In genomic region chr6:157089851-157090250, GRCh38 we compare ENCODE assay signal across 19 cellular contexts.
DNase-seq lines count a peak whose midpoint lies in the region; ATAC-seq, FAIRE-seq and TF ChIP-seq lines count a peak whose summit lies in the region.
"Had no signal": no experiment of that assay in that cellular context is flagged by ENCODE, and none has a peak within 500 bp of the region (broad histone marks: within the 10 kb centered on the region; RNA-seq: fewer than 3 reads in every experiment).

No MANE protein-coding gene starts in this region.

- H3K27ac ChIP-seq in fibroblast of lung (ENCODE audit: insufficient read depth, low read length): peak overlapping the region; percentile 16
- H3K27ac ChIP-seq in OCI-LY7 (ENCODE audit: low read depth, low read length, poor library complexity, severe bottlenecking): no peak overlapping the region
- H3K27ac ChIP-seq: left ventricle myocardium inferior had no signal

- H3K9me3 ChIP-seq in T-helper 17 cell (ENCODE audit: control insufficient read depth, low read length, poor library complexity, severe bottlenecking) (no peaks in the 10 kb centered on the region), fibroblast of lung (ENCODE audit: control insufficient read depth, insufficient read depth, low read depth, low read length) (no peaks in the 10 kb centered on the region), OCI-LY7 (ENCODE audit: low read length) (no peaks in the 10 kb centered on the region)
- H3K9me3 ChIP-seq: left ventricle myocardium inferior had no signal

- peak; percentile 44 for DNase-seq in GM04503 (ENCODE audit: low read depth)
- DNase-seq in T-helper 17 cell: no peak
- DNase-seq in fibroblast of lung (ENCODE audit: low read depth in 2 of 2): no peak
- no peak for DNase-seq in OCI-LY7 (ENCODE audit: low spot score)
- DNase-seq in GM12892 (ENCODE audit: insufficient read length): no peak
- DNase-seq in COLO829 (ENCODE audit: low spot score): no peak
- DNase-seq in activated CD8-positive, alpha-beta memory T cell treated with anti-CD3 and anti-CD28 coated beads, Interleukin-2, amount 50 U/mL, for 4 hours: no peak
- DNase-seq: activated CD4-positive, alpha-beta T cell treated with anti-CD3 and anti-CD28 coated beads, Interleukin-2, amount 50 U/mL, for 1 hour; activated CD8-positive, alpha-beta memory T cell treated with anti-CD3 and anti-CD28 coated beads, Interleukin-2, amount 50 U/mL, for 48 hours; activated gamma-delta T cell; CD4-positive, alpha-beta T cell; KG1; left ventricle myocardium inferior; NCI-H748 treated with DMSO at 0.1 percent for 48 hours; nucleus accumbens; stimulated activated CD4-positive, alpha-beta T cell treated with anti-CD3 and anti-CD28 coated beads, Interleukin-12 subunit alpha, Interleukin-12 subunit beta, amount 100 ng/mL, for 4 hours had no signal

- no peak overlapping the region for H3K4me3 ChIP-seq in fibroblast of lung (replicated peaks in 1 of 4; ENCODE audit: control extremely low read depth in 1 of 4, insufficient read depth in 1 of 4, low read depth in 3 of 4, low read length in 4 of 4)
- H3K4me3 ChIP-seq in OCI-LY7 (ENCODE audit: low read depth, low read length, poor library complexity, severe bottlenecking): no peak overlapping the region
- H3K4me3 ChIP-seq: left ventricle myocardium inferior had no signal

- H3K4me1 Mint-ChIP-seq in T-helper 17 cell (peaks cover 31% of the 10 kb centered on the region), nephron (peaks cover 49% of the 10 kb centered on the region)

- no TSS peak for BruUV-seq in OCI-LY7 (replicated peaks; lab: Mats Ljungman, UMichigan)

- ATAC-seq in T-helper 17 cell: no peak

- peaks cover 10% of the 10 kb centered on the region for H3K36me3 Mint-ChIP-seq in T-helper 17 cell (ENCODE audit: low read depth)
- peaks cover 59% of the 10 kb centered on the region for H3K36me3 Mint-ChIP-seq in nephron (ENCODE audit: low read depth)

- H4K20me1 ChIP-seq in fibroblast of lung (ENCODE audit: control insufficient read depth, extremely low read depth, insufficient read depth, low read length) (no peaks in the 10 kb centered on the region), OCI-LY7 (ENCODE audit: insufficient read depth, low read length) (no peaks in the 10 kb centered on the region)

- FAIRE-seq in GM12892 (lab: Jason Lieb, UNC): no peak

- H2AFZ ChIP-seq in fibroblast of lung (ENCODE audit: low read length): no peak overlapping the region
- no peak overlapping the region for H2AFZ ChIP-seq in OCI-LY7 (ENCODE audit: low read length)

- TF ChIP-seq CTCF in fibroblast of lung (conservative IDR thresholded peaks at IDR 0.05 in 1 of 2, IDR thresholded peaks at IDR 0.05 in 1 of 2; ENCODE audit: low read depth in 1 of 2, low read length in 2 of 2) (no peak), nephron (IDR thresholded peaks at IDR 0.05; ENCODE audit: unreplicated experiment in 3 of 3) (no peak), OCI-LY7 (conservative IDR thresholded peaks at IDR 0.05; ENCODE audit: low read length) (no peak)

- H3K4me1 ChIP-seq in fibroblast of lung (ENCODE audit: control insufficient read depth, extremely low read depth, insufficient read depth, low read length) (peaks cover 7% of the 10 kb centered on the region), OCI-LY7 (ENCODE audit: insufficient read depth, low read length, poor library complexity, severe bottlenecking) (peaks cover 10% of the 10 kb centered on the region)

- no peaks in the 10 kb centered on the region for H3K36me3 ChIP-seq in fibroblast of lung (ENCODE audit: control insufficient read depth, insufficient read depth, low read length)
- peaks cover 54% of the 10 kb centered on the region for H3K36me3 ChIP-seq in OCI-LY7 (ENCODE audit: insufficient read depth, low read length)

- H3K4me3 Mint-ChIP-seq in T-helper 17 cell (no peak overlapping the region), nephron (no peak overlapping the region)
- H3K4me3 Mint-ChIP-seq: CD4-positive, alpha-beta T cell; T-helper 1 cell treated with Interleukin-12 subunit alpha and Interleukin-12 subunit beta and Interleukin-4 antibody, amounts not matched to agents 30 μg/mL and 1 μg/mL, for 36 hours; type B pancreatic cell had no signal

- H3K27me3 Mint-ChIP-seq in T-helper 17 cell: no peaks in the 10 kb centered on the region
- no peaks in the 10 kb centered on the region for H3K27me3 Mint-ChIP-seq in nephron (ENCODE audit: low read depth)
- H3K27me3 Mint-ChIP-seq: CD4-positive, alpha-beta T cell; type B pancreatic cell had no signal

- H3K27ac Mint-ChIP-seq in T-helper 17 cell (peak overlapping the region; percentile 78), nephron (peak overlapping the region in 2 of 3 experiments; percentile 46 to 56)
- H3K27ac Mint-ChIP-seq: T-helper 1 cell treated with Interleukin-12 subunit alpha and Interleukin-12 subunit beta and Interleukin-4 antibody, amounts not matched to agents 30 μg/mL and 1 μg/mL, for 36 hours had no signal

- H3K79me2 ChIP-seq in fibroblast of lung (ENCODE audit: control insufficient read depth, insufficient read depth, low read length) (no peaks in the 10 kb centered on the region), OCI-LY7 (ENCODE audit: insufficient read depth, low read depth, low read length) (no peaks in the 10 kb centered on the region)

- TF ChIP-seq POLR2A in GM12892 (IDR thresholded peaks at IDR 0.05; ENCODE audit: low read depth, low read length): no peak

- H3K9me3 Mint-ChIP-seq in nephron: no peaks in the 10 kb centered on the region
- H3K9me3 Mint-ChIP-seq: CD4-positive, alpha-beta T cell; T-helper 1 cell treated with Interleukin-12 subunit alpha and Interleukin-12 subunit beta and Interleukin-4 antibody, amounts not matched to agents 30 μg/mL and 1 μg/mL, for 36 hours; type B pancreatic cell had no signal

- POLR2A ChIA-PET in OCI-LY7 (lab: Charles Lee): interaction anchor here (0.6 kb wide), 1 partner anchor 98 kb away, joined by 3 read pairs; no protein-coding TSS in a partner anchor

- H3K9me2 ChIP-seq in OCI-LY7 (ENCODE audit: insufficient read depth, low read length): no peaks in the 10 kb centered on the region

- peak overlapping the region; percentile 25 for H3K4me2 ChIP-seq in fibroblast of lung (ENCODE audit: extremely low read depth, insufficient read depth, low read length)
- no peak overlapping the region for H3K4me2 ChIP-seq in OCI-LY7 (ENCODE audit: low read length)

- H3K9ac ChIP-seq in fibroblast of lung (ENCODE audit: insufficient read depth, low read length): no peak overlapping the region

- intact Hi-C loops in OCI-LY7 (cut with micrococcal nuclease; ENCODE audit: unreplicated experiment): no loop called here

- no peaks in the 10 kb centered on the region for H3K27me3 ChIP-seq in fibroblast of lung (ENCODE audit: control insufficient read depth, insufficient read depth, low read length)

- CTCF ChIA-PET in OCI-LY7 (lab: Charles Lee; ENCODE audit: unreplicated experiment): no interaction called here
